In genomic region chr6:20319520-20320357, GRCh38 we compare ENCODE assay signal across 8 cellular contexts.
DNase-seq lines count a peak whose midpoint lies in the region; ATAC-seq and TF ChIP-seq lines count a peak whose summit lies in the region.

No MANE protein-coding gene starts in this region.

- H3K27ac ChIP-seq in OCI-LY1 (ENCODE audit: low read depth, low read length, poor library complexity, severe bottlenecking) = peak overlapping the region; percentile 52

- DNase-seq in activated effector memory CD4-positive, alpha-beta T cell treated with anti-CD3 and anti-CD28 coated beads, Interleukin-2, amount 50 U/mL, for 16 hours = peak; percentile 89
- DNase-seq in posterior vena cava (ENCODE audit: low spot score) (peak; percentile 80), MG63 (no peak), A172 (ENCODE audit: low spot score) (no peak), NCI-H2081 (lab: John Stamatoyannopoulos, UW) (no peak)

- no peak for TF ChIP-seq CTCF in OCI-LY1 (IDR thresholded peaks at IDR 0.05; ENCODE audit: low read length)

- peak overlapping the region; percentile 65 for H3K4me2 ChIP-seq in OCI-LY1 (ENCODE audit: low read length)

- H3K9me2 ChIP-seq in OCI-LY1 (ENCODE audit: low read depth, low read length) = no peaks in the 10 kb centered on the region

- TF ChIP-seq POLR2A in GM15510 (IDR thresholded peaks at IDR 0.05; ENCODE audit: borderline replicate concordance, extremely low read depth, insufficient read length) = peak; percentile 12

- H3K9ac ChIP-seq in OCI-LY1 (ENCODE audit: low read length) = no peak overlapping the region; the same call in 1 of the 2 replicates

- H3K4me3 ChIP-seq in OCI-LY1 (ENCODE audit: low read depth, low read length, poor library complexity, severe bottlenecking) = peak overlapping the region; percentile 47
- H3K4me3 ChIP-seq in MG63 = no peak overlapping the region

- H3K36me3 ChIP-seq in OCI-LY1 (ENCODE audit: insufficient read depth, low read length) (no peaks in the 10 kb centered on the region), MG63 (no peaks in the 10 kb centered on the region)

- H3K9me3 ChIP-seq in OCI-LY1 (ENCODE audit: low read length) (no peaks in the 10 kb centered on the region), MG63 (no peaks in the 10 kb centered on the region)

- no peaks in the 10 kb centered on the region for H3K27me3 ChIP-seq in OCI-LY1 (ENCODE audit: insufficient read depth, low read length)
- H3K27me3 ChIP-seq in MG63 = no peaks in the 10 kb centered on the region

- no peaks in the 10 kb centered on the region for H3F3A ChIP-seq in OCI-LY1 (ENCODE audit: insufficient read depth, low read length)

- H3K4me1 ChIP-seq in OCI-LY1 (ENCODE audit: insufficient read depth, low read length, severe bottlenecking) = peaks cover 11% of the 10 kb centered on the region

- intact Hi-C loops in posterior vena cava (cut with DNase I) = no loop called here

- no peaks in the 10 kb centered on the region for H3K79me2 ChIP-seq in OCI-LY1 (ENCODE audit: insufficient read depth, low read length)

- ATAC-seq in HG02623 (IDR thresholded peaks at IDR 0.05; ENCODE audit: unreplicated experiment) = peak; percentile 99

- H4K20me1 ChIP-seq in OCI-LY1 (ENCODE audit: insufficient read depth, low read length) = no peaks in the 10 kb centered on the region

- no peak overlapping the region; the same call in 1 of the 2 replicates for H2AFZ ChIP-seq in OCI-LY1 (ENCODE audit: low read length)

Comparison
In these comparisons a context has a peak if more than half of its experiments do, and no peak if none do; other contexts are left out.
1. DNase-seq: peak in activated effector memory CD4-positive, alpha-beta T cell treated with anti-CD3 and anti-CD28 coated beads, Interleukin-2, amount 50 U/mL, for 16 hours (single experiment) and posterior vena cava (single experiment); none in MG63 (single experiment), A172 (single experiment) and NCI-H2081 (0 of 2).